ENCODE assay signal across 8 cellular contexts in the genomic region with DNA sequence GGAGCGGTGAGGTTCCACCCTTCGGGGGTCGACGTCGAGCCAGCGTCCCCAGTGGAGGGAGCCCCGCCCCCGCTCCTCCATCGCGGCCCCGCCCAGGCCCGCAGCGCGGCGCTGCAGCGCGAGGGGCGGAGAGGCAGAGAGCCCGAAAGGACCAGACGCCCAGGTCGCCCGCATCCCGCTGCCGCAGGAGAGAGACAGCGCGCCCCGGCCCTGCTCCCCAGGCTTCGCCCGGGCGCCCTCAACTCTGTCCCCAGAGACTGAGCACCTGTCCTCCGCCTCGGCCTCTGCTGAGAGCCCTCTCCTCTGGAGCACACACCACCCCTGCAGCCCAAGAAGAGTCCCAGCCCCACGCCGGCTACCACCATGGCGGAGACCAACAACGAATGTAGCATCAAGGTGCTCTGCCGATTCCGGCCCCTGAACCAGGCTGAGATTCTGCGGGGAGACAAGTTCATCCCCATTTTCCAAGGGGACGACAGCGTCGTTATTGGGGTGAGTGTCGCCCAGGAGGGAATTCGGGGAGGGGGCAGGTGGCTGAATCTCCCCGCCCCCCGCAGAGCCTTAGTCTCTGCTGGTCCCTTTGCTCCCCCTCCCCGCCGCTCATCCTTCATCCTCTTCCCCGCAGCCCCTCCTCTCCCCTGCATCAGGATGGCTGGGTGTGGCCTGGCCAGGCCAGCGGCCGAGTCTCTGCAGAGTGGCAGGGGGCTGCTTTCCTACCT. TPM values are rescaled to one million over a fixed set of nuclear protein-coding genes. Genes with fewer than 3 reads are reported as not detected.
A peak's percentile ranks its signal among the peaks of the same experiment; 100 is the strongest.
DNase-seq lines count a peak whose midpoint lies in the region; ATAC-seq lines count a peak whose summit lies in the region.

TSS of gene KIF5A (plus strand) at position 136 of the 719 bp plus-strand sequence. CDS start at position 364, 228 bp downstream.

- H3K4me1 Mint-ChIP-seq in activated CD4-positive, alpha-beta memory T cell treated with anti-CD3 and anti-CD28 coated beads, Interleukin-2, amount 10 ng/mL, durations not matched to agents 7 days and 5 days = peaks cover 44% of the 10 kb centered on the region
- peaks cover 22 to 46% (median 41%) of the 10 kb centered on the region in 4 donors for H3K4me1 Mint-ChIP-seq in naive thymus-derived CD8-positive, alpha-beta T cell

- peak within 1 kb of the TSS; percentile 67 for H3K4me3 Mint-ChIP-seq in activated CD4-positive, alpha-beta memory T cell treated with anti-CD3 and anti-CD28 coated beads, Interleukin-2, amount 10 ng/mL, durations not matched to agents 7 days and 5 days
- H3K4me3 Mint-ChIP-seq in naive thymus-derived CD8-positive, alpha-beta T cell = peak within 1 kb of the TSS; percentile 74 to 85 (median 80)

- H3K4me1 ChIP-seq in endocrine pancreas (ENCODE audit: control insufficient read depth, insufficient read depth, low read length) = peaks cover 7% of the 10 kb centered on the region

- H3K27me3 Mint-ChIP-seq in activated CD4-positive, alpha-beta memory T cell treated with anti-CD3 and anti-CD28 coated beads, Interleukin-2, amount 10 ng/mL, durations not matched to agents 7 days and 5 days = peaks cover 20% of the 10 kb centered on the region
- H3K27me3 Mint-ChIP-seq in naive thymus-derived CD8-positive, alpha-beta T cell = peaks cover 0 to 18% (median 0%) of the 10 kb centered on the region in 5 donors

- no peaks in the 10 kb centered on the region for H3K9me3 Mint-ChIP-seq in activated CD4-positive, alpha-beta memory T cell treated with anti-CD3 and anti-CD28 coated beads, Interleukin-2, amount 10 ng/mL, durations not matched to agents 7 days and 5 days
- H3K9me3 Mint-ChIP-seq in naive thymus-derived CD8-positive, alpha-beta T cell = no peaks in the 10 kb centered on the region

- no peaks in the 10 kb centered on the region for H3K27me3 ChIP-seq in endocrine pancreas (ENCODE audit: control insufficient read depth, insufficient read depth, low read length)

- H3K9me3 ChIP-seq in endocrine pancreas (ENCODE audit: control insufficient read depth, low read length) = no peaks in the 10 kb centered on the region

- CTCF ChIA-PET in activated CD4-positive, alpha-beta memory T cell treated with anti-CD3 and anti-CD28 coated beads, Interleukin-2, amount 10 ng/mL, durations not matched to agents 7 days and 5 days (lab: Charles Lee) = no interaction called here

- DNase-seq in ELR (ENCODE audit: low read depth) (peak; percentile 65), NCI-H1092 treated with DMSO at 0.1 percent for 48 hours (lab: John Stamatoyannopoulos, UW) (peak; percentile 27), SIG-M5 (lab: John Stamatoyannopoulos, UW) (no peak)
- peak; percentile 68 for DNase-seq in activated CD4-positive, alpha-beta memory T cell treated with anti-CD3 and anti-CD28 coated beads, Interleukin-2, amount 10 ng/mL, durations not matched to agents 7 days and 5 days
- peak; percentile 31 to 75 (median 58) for DNase-seq in naive thymus-derived CD8-positive, alpha-beta T cell
- DNase-seq in stimulated activated naive CD8-positive, alpha-beta T cell treated with anti-CD3 and anti-CD28 coated beads, Interleukin-15, Interleukin-2, amounts not matched to agents 100 U/mL and 50 U/mL, for 24 hours = peak; percentile 78

- peaks cover 17% of the 10 kb centered on the region for H3K36me3 Mint-ChIP-seq in activated CD4-positive, alpha-beta memory T cell treated with anti-CD3 and anti-CD28 coated beads, Interleukin-2, amount 10 ng/mL, durations not matched to agents 7 days and 5 days (ENCODE audit: low read depth)
- H3K36me3 Mint-ChIP-seq in naive thymus-derived CD8-positive, alpha-beta T cell = no peaks in the 10 kb centered on the region

- no peak within 1 kb of the TSS for H3K27ac Mint-ChIP-seq in activated CD4-positive, alpha-beta memory T cell treated with anti-CD3 and anti-CD28 coated beads, Interleukin-2, amount 10 ng/mL, durations not matched to agents 7 days and 5 days
- peak within 1 kb of the TSS in 8 of 10 donors; percentile 47 to 86 (median 66) for H3K27ac Mint-ChIP-seq in naive thymus-derived CD8-positive, alpha-beta T cell

- peak within 1 kb of the TSS; percentile 78 for H3K9ac ChIP-seq in endocrine pancreas (ENCODE audit: control insufficient read depth, insufficient read depth, low read length)

- ATAC-seq in naive thymus-derived CD8-positive, alpha-beta T cell = peak; percentile 54 to 68
- ATAC-seq in stimulated activated naive CD8-positive, alpha-beta T cell treated with anti-CD3 and anti-CD28 coated beads, Interleukin-15, Interleukin-2, amounts not matched to agents 100 U/mL and 50 U/mL, for 24 hours = peak; percentile 45
- no peak for ATAC-seq in HG02610 (IDR thresholded peaks at IDR 0.05; ENCODE audit: unreplicated experiment)

- POLR2A ChIA-PET in activated CD4-positive, alpha-beta memory T cell treated with anti-CD3 and anti-CD28 coated beads, Interleukin-2, amount 10 ng/mL, durations not matched to agents 7 days and 5 days (lab: Charles Lee) = no interaction called here
- POLR2A ChIA-PET in naive thymus-derived CD8-positive, alpha-beta T cell (lab: Charles Lee) = interaction anchor here (0.5 kb wide), 1 partner anchor 36 kb away, joined by 5 read pairs; no protein-coding TSS in a partner anchor

- H3K4me3 ChIP-seq in endocrine pancreas (ENCODE audit: control insufficient read depth, insufficient read depth, low read length) = peak within 1 kb of the TSS; percentile 2

- no peaks in the 10 kb centered on the region for H3K36me3 ChIP-seq in endocrine pancreas (ENCODE audit: control insufficient read depth, insufficient read depth, low read length)

RNA-seq across cellular contexts. Expression of gene KIF5A, which starts in this region (rescaled TPM):
- total RNA-seq in activated CD4-positive, alpha-beta memory T cell treated with anti-CD3 and anti-CD28 coated beads, Interleukin-2, amount 10 ng/mL, durations not matched to agents 7 days and 5 days = 1 to 10 TPM in 1 of 2 experiments, under 1 TPM in 1; 0.93 to 1.0 TPM
- total RNA-seq in naive thymus-derived CD8-positive, alpha-beta T cell = 1 to 10 TPM; 1.5 to 2.3 TPM
- under 1 TPM in 2 of 3 donors, not detected in 1; 0.17 to 0.20 TPM for polyA plus RNA-seq in naive thymus-derived CD8-positive, alpha-beta T cell
